Comparison of ENCODE assay signal across 22 cellular contexts in the genomic region with DNA sequence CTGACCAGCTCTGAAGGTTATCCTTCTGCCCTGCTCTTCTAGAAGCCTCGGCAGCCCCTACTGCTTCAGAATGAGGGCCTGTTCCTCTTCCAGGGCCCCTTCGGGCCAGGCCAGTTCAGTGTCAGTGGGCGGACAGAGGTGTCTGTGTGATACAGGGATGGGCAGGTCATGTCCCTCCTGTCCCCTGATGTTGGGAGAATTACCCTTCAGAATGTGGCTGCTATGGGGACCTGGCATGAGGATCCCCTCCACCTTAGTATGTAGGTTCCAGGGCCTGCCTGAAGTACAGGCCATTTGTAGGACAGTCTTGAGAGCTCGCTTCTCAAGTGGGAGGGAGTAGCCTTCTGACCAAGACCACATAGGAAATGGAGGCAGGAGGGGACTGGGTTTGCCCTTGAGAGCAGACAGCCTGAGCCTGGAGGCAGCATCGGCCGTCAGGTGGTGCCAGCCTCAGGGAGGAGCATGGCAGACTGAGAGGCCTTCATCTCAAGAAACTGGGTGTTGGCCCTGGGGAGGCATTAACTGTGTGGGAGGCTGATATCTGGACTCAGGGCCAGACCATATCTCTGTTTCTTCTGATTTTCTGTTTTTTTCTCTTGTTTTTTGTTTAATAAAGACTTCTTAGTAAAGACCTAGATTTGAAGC. TPM values are rescaled to one million over a fixed set of nuclear protein-coding genes. Genes with fewer than 3 reads are reported as not detected.
DNase-seq lines count a peak whose midpoint lies in the region; ATAC-seq and TF ChIP-seq lines count a peak whose summit lies in the region.
"Had no signal": no experiment of that assay in that cellular context is flagged by ENCODE, and none has a peak within 500 bp of the region (broad histone marks: within the 10 kb centered on the region; RNA-seq: fewer than 3 reads in every experiment).

No MANE protein-coding gene starts in this region.

- H2AFZ ChIP-seq in neural progenitor cell (replicated peaks): no peak overlapping the region

- WGBS in right lobe of liver (ENCODE audit: insufficient coverage, low coverage, low lambda C conversion rate, missing lambda C conversion rate): 100% methylated on average over 1 of the region's 6 CpGs

- no peak overlapping the region for H3K4me2 ChIP-seq in neural progenitor cell

- no peaks in the 10 kb centered on the region for H3K79me2 ChIP-seq in neural progenitor cell (ENCODE audit: low read depth)

- no peak for ATAC-seq in WTC11
- ATAC-seq in GM19324 (IDR thresholded peaks at IDR 0.05; ENCODE audit: low FRiP score, unreplicated experiment): no peak
- ATAC-seq in HG03439 (IDR thresholded peaks at IDR 0.05; ENCODE audit: unreplicated experiment): no peak
- no peak for ATAC-seq in right lobe of liver
- ATAC-seq: effector memory CD8-positive, alpha-beta T cell; HCT116; naive thymus-derived CD8-positive, alpha-beta T cell had no signal

- POLR2A ChIA-PET in WTC11 (lab: Charles Lee): no interaction called here

- no peaks in the 10 kb centered on the region for H3F3A ChIP-seq in neural progenitor cell (ENCODE audit: low read depth)

- TF ChIP-seq CTCF in WTC11 (IDR thresholded peaks at IDR 0.05) (no peak), neural progenitor cell (IDR thresholded peaks at IDR 0.05) (no peak), right lobe of liver (IDR thresholded peaks at IDR 0.05) (no peak)

- H3K36me3 ChIP-seq in neural progenitor cell (no peaks in the 10 kb centered on the region), right lobe of liver (no peaks in the 10 kb centered on the region)

- H3K4me3 Mint-ChIP-seq in WTC11: no peak overlapping the region
- H3K4me3 Mint-ChIP-seq in neural progenitor cell: no peak overlapping the region
- H3K4me3 Mint-ChIP-seq: activated CD4-positive, alpha-beta T cell treated with anti-CD3 and anti-CD28 coated beads, Interleukin-2, amount 10 ng/mL, durations not matched to agents 7 days and 5 days; effector memory CD8-positive, alpha-beta T cell; immature natural killer cell; naive thymus-derived CD8-positive, alpha-beta T cell; type B pancreatic cell had no signal

- TF ChIP-seq POLR2A in right lobe of liver (IDR thresholded peaks at IDR 0.05): no peak

- H3K9me3 ChIP-seq in neural progenitor cell (ENCODE audit: low read depth): no peaks in the 10 kb centered on the region
- H3K9me3 ChIP-seq in right lobe of liver: no peaks in the 10 kb centered on the region

- H4K20me1 ChIP-seq in neural progenitor cell (ENCODE audit: low read depth): no peaks in the 10 kb centered on the region

- intact Hi-C loops in cardiac septum (cut with DNase I) (no loop called here), right lobe of liver (cut with DNase I) (no loop called here)

- CTCF ChIA-PET in WTC11 (lab: Charles Lee): no interaction called here

- H3K27ac ChIP-seq in neural progenitor cell (no peak overlapping the region), temporal lobe (ENCODE audit: low read depth, low read length) (peak overlapping the region; percentile 38), right lobe of liver (no peak overlapping the region)

- H3K4me1 Mint-ChIP-seq in WTC11 (no peaks in the 10 kb centered on the region), neural progenitor cell (no peaks in the 10 kb centered on the region)

- no peak overlapping the region for H3K9ac ChIP-seq in neural progenitor cell

- no peaks in the 10 kb centered on the region for H3K36me3 Mint-ChIP-seq in WTC11
- peaks cover 5% of the 10 kb centered on the region for H3K36me3 Mint-ChIP-seq in neural progenitor cell

- H3K27ac Mint-ChIP-seq in WTC11 (peak overlapping the region; percentile 3; the same call in 1 of the 2 replicates), neural progenitor cell (peak overlapping the region; percentile 50)
- H3K27ac Mint-ChIP-seq: activated CD4-positive, alpha-beta T cell treated with anti-CD3 and anti-CD28 coated beads, Interleukin-2, amount 10 ng/mL, durations not matched to agents 7 days and 5 days; effector memory CD8-positive, alpha-beta T cell; naive thymus-derived CD8-positive, alpha-beta T cell had no signal

- no peak for DNase-seq in WTC11 (ENCODE audit: low spot score)
- DNase-seq in cardiac septum (ENCODE audit: low spot score): peak; percentile 62
- DNase-seq in neural progenitor cell (ENCODE audit: low spot score): no peak
- no peak for DNase-seq in activated CD8-positive, alpha-beta memory T cell treated with anti-CD3 and anti-CD28 coated beads for 24 hours
- no peak for DNase-seq in right lobe of liver
- DNase-seq: activated CD4-positive, alpha-beta T cell treated with anti-CD3 and anti-CD28 coated beads, Interleukin-2, amount 10 ng/mL, durations not matched to agents 7 days and 5 days; activated naive CD4-positive, alpha-beta T cell; aorta; C1 segment of cervical spinal cord; effector memory CD8-positive, alpha-beta T cell; GF-D8; immature natural killer cell; naive thymus-derived CD8-positive, alpha-beta T cell; NCI-H1436; NCI-H526; stimulated activated CD4-positive, alpha-beta T cell treated with anti-CD3 and anti-CD28 coated beads, Interleukin-12 subunit alpha, Interleukin-12 subunit beta, amount 100 ng/mL, for 4 hours; SW 1271 had no signal

- no peaks in the 10 kb centered on the region for H3K27me3 ChIP-seq in neural progenitor cell
- H3K27me3 ChIP-seq in right lobe of liver: no peaks in the 10 kb centered on the region

- H3K4me3 ChIP-seq in neural progenitor cell (no peak overlapping the region), right lobe of liver (no peak overlapping the region)

- H3K4me1 ChIP-seq in neural progenitor cell (no peaks in the 10 kb centered on the region), right lobe of liver (no peaks in the 10 kb centered on the region)

- H3K9me3 Mint-ChIP-seq in WTC11 (no peaks in the 10 kb centered on the region), neural progenitor cell (no peaks in the 10 kb centered on the region)
- H3K9me3 Mint-ChIP-seq: activated CD4-positive, alpha-beta T cell treated with anti-CD3 and anti-CD28 coated beads, Interleukin-2, amount 10 ng/mL, durations not matched to agents 7 days and 5 days; effector memory CD8-positive, alpha-beta T cell; immature natural killer cell; naive thymus-derived CD8-positive, alpha-beta T cell; type B pancreatic cell had no signal

- H3K27me3 Mint-ChIP-seq in WTC11 (ENCODE audit: low read depth): no peaks in the 10 kb centered on the region
- peaks cover 3% of the 10 kb centered on the region for H3K27me3 Mint-ChIP-seq in neural progenitor cell (ENCODE audit: insufficient read depth, low read depth)
- H3K27me3 Mint-ChIP-seq: activated CD4-positive, alpha-beta T cell treated with anti-CD3 and anti-CD28 coated beads, Interleukin-2, amount 10 ng/mL, durations not matched to agents 7 days and 5 days; effector memory CD8-positive, alpha-beta T cell; type B pancreatic cell had no signal

TF ChIP-seq in WTC11, 78 proteins besides CTCF, POLR2A, EP300 and RAD21:
- TF ChIP-seq MXD4 (CRISPR knock-in tag; IDR thresholded peaks at IDR 0.05; ENCODE audit: borderline replicate concordance) (no peak), RELA (CRISPR knock-in tag; IDR thresholded peaks at IDR 0.05; ENCODE audit: borderline replicate concordance) (no peak), NFATC4 (CRISPR knock-in tag; IDR thresholded peaks at IDR 0.05) (no peak), ZNF423 (CRISPR knock-in tag; IDR thresholded peaks at IDR 0.05) (no peak), ZBTB21 (CRISPR knock-in tag; IDR thresholded peaks at IDR 0.05; ENCODE audit: borderline replicate concordance) (no peak), TCF7 (CRISPR knock-in tag; IDR thresholded peaks at IDR 0.05; ENCODE audit: low read depth) (no peak), KAT7 (CRISPR knock-in tag; IDR thresholded peaks at IDR 0.05; ENCODE audit: borderline replicate concordance) (no peak), ZNF416 (CRISPR knock-in tag; IDR thresholded peaks at IDR 0.05) (no peak)
- TF ChIP-seq, protein P1, sequence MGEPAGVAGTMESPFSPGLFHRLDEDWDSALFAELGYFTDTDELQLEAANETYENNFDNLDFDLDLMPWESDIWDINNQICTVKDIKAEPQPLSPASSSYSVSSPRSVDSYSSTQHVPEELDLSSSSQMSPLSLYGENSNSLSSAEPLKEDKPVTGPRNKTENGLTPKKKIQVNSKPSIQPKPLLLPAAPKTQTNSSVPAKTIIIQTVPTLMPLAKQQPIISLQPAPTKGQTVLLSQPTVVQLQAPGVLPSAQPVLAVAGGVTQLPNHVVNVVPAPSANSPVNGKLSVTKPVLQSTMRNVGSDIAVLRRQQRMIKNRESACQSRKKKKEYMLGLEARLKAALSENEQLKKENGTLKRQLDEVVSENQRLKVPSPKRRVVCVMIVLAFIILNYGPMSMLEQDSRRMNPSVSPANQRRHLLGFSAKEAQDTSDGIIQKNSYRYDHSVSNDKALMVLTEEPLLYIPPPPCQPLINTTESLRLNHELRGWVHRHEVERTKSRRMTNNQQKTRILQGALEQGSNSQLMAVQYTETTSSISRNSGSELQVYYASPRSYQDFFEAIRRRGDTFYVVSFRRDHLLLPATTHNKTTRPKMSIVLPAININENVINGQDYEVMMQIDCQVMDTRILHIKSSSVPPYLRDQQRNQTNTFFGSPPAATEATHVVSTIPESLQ (CRISPR knock-in tag; IDR thresholded peaks at IDR 0.05): no peak
- TF ChIP-seq, protein P2, sequence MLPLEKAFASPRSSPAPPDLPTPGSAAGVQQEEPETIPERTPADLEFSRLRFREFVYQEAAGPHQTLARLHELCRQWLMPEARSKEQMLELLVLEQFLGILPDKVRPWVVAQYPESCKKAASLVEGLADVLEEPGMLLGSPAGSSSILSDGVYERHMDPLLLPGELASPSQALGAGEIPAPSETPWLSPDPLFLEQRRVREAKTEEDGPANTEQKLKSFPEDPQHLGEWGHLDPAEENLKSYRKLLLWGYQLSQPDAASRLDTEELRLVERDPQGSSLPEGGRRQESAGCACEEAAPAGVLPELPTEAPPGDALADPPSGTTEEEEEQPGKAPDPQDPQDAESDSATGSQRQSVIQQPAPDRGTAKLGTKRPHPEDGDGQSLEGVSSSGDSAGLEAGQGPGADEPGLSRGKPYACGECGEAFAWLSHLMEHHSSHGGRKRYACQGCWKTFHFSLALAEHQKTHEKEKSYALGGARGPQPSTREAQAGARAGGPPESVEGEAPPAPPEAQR (CRISPR knock-in tag; IDR thresholded peaks at IDR 0.05): no peak

RNA-seq across cellular contexts. Expression of a gene that starts 32.0 kb away (rescaled TPM):
- total RNA-seq in WTC11 (2021): 4.5 to 6.7 TPM (median 6.3 TPM) in 3 replicates
- total RNA-seq in cardiac septum: 41.4 TPM
- total RNA-seq in neural progenitor cell (ENCODE audit: low replicate concordance): 7.6 and 9.4 TPM in 2 replicates
- 3.7 TPM for total RNA-seq in temporal lobe
- total RNA-seq in right lobe of liver: 1 to 10 TPM; 2.1 to 6.3 (median 3.0) TPM
- total RNA-seq: activated CD4-positive, alpha-beta T cell treated with anti-CD3 and anti-CD28 coated beads, Interleukin-2, amount 10 ng/mL, durations not matched to agents 7 days and 5 days; naive thymus-derived CD8-positive, alpha-beta T cell had no signal
